ENCODE assay signal across 12 cellular contexts in the genomic region with DNA sequence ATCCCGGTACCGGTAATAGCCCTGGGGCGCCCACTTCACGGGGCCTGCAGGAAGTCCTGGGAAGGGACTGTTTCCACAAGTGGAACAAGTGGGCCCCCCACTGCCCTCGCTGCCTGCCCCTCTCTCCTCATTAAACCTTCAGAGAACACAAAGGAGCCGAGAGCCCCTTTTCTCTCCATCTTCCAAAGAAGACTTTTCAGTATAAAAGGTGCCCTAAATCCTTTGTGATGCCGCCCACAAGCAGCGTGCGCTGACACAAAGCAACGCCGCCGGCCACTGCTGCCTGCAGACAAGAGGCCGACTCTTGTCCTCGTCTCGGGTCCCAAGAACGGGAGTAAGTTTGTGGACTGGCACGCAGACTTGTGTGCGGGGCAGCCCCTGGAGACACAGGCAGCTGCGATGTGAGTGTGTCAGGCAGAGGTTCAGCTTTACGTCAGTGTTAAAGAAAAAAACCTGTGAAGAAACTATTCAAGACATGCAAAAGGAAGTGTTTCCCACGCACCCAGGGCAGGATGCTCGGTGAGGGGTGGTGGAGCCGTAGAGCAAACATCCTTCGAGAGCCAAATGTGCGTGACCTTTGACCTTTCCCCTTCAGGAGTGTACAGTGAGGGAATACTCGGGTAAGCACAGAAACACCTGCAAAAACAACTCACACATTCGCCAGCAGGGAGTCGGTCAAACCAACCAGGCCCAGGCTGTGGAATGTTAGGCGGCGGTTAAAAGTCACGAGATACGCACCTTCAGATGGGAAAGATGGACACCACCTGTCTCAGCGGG.
DNase-seq lines count a peak whose midpoint lies in the region; ATAC-seq and TF ChIP-seq lines count a peak whose summit lies in the region.
"Had no signal": no experiment of that assay in that cellular context is flagged by ENCODE, and none has a peak within 500 bp of the region (broad histone marks: within the 10 kb centered on the region; RNA-seq: fewer than 3 reads in every experiment).

No MANE protein-coding gene starts in this region.

- peaks cover 26% of the 10 kb centered on the region for H3K27me3 Mint-ChIP-seq in neural crest cell (ENCODE audit: low read depth)

- no peak for TF ChIP-seq CTCF in brain microvascular endothelial cell (IDR thresholded peaks at IDR 0.05; ENCODE audit: low read depth, low read length, missing control alignments)
- TF ChIP-seq CTCF in neural crest cell (conservative IDR thresholded peaks at IDR 0.05): no peak
- TF ChIP-seq CTCF in GM13977 (IDR thresholded peaks at IDR 0.05; ENCODE audit: extremely low read depth, insufficient read depth, missing control alignments): no peak

- H3K27ac ChIP-seq in KOPT-K1 (ENCODE audit: low read depth, low read length, poor library complexity, severe bottlenecking) (peak overlapping the region; percentile 42), brain microvascular endothelial cell (no peak overlapping the region), SJCRH30 (no peak overlapping the region)
- H3K27ac ChIP-seq: 22Rv1, upper lobe of left lung had no signal

- H3K4me3 ChIP-seq in brain microvascular endothelial cell (ENCODE audit: low read depth, low read length): no peak overlapping the region
- H3K4me3 ChIP-seq in SJCRH30: no peak overlapping the region
- H3K4me3 ChIP-seq: upper lobe of left lung had no signal

- in situ Hi-C loops in brain microvascular endothelial cell (cut with HindIII; ENCODE audit: low pct_ligation_motif_present, low sequenced_read_pairs) (no loop called here), GM13977 (cut with MboI; ENCODE audit: low pct_unique_long_range_greater_than_20kb, low sequenced_read_pairs, unreplicated experiment) (no loop called here)

- H3K27me3 ChIP-seq in brain microvascular endothelial cell (replicated peaks) (no peaks in the 10 kb centered on the region), SJCRH30 (no peaks in the 10 kb centered on the region)
- H3K27me3 ChIP-seq: upper lobe of left lung had no signal

- no peaks in the 10 kb centered on the region; the same call in 1 of the 2 replicates for H3K4me1 ChIP-seq in SJCRH30

- peak overlapping the region; percentile 92 for H3K27ac Mint-ChIP-seq in neural crest cell (ENCODE audit: unreplicated experiment)

- H3K9me3 Mint-ChIP-seq in neural crest cell: no peaks in the 10 kb centered on the region

- H3K9me3 ChIP-seq in KOPT-K1 (ENCODE audit: insufficient read depth, low read length, poor library complexity, severe bottlenecking): no peaks in the 10 kb centered on the region
- H3K9me3 ChIP-seq in SJCRH30 (replicated peaks): no peaks in the 10 kb centered on the region; the same call in 1 of the 2 replicates
- H3K9me3 ChIP-seq: upper lobe of left lung had no signal

- H3K4me1 Mint-ChIP-seq in neural crest cell: peaks cover 42% of the 10 kb centered on the region

- peaks cover 34% of the 10 kb centered on the region for H3K36me3 ChIP-seq in KOPT-K1 (ENCODE audit: insufficient read depth, low read length)
- H3K36me3 ChIP-seq in brain microvascular endothelial cell (replicated peaks): no peaks in the 10 kb centered on the region
- H3K36me3 ChIP-seq in SJCRH30: peaks cover 73% of the 10 kb centered on the region
- H3K36me3 ChIP-seq: upper lobe of left lung had no signal

- H3K36me3 Mint-ChIP-seq in neural crest cell (ENCODE audit: low read depth): no peaks in the 10 kb centered on the region

- DNase-seq in NCI-H1417 (lab: John Stamatoyannopoulos, UW) (peak in 2 of 3 experiments; percentile 16 to 45), NCI-H1417 treated with DMSO at 0.1 percent for 48 hours (lab: John Stamatoyannopoulos, UW) (no peak), brain microvascular endothelial cell (peak; percentile 59), neural crest cell (ENCODE audit: low read depth, low spot score) (peak; percentile 38), GM13977 (ENCODE audit: low spot score) (no peak), SJCRH30 (no peak)
- DNase-seq: NCI-H2029, upper lobe of left lung had no signal

- peak overlapping the region; percentile 79 for H3K4me3 Mint-ChIP-seq in neural crest cell

- ATAC-seq in HG02759 (IDR thresholded peaks at IDR 0.05; ENCODE audit: unreplicated experiment): no peak
- ATAC-seq: SK-N-SH treated with all-trans-retinoic acid at 6 μM for 48 hours had no signal

Comparison
In these comparisons a context has a peak if more than half of its experiments do, and no peak if none do; other contexts are left out.
1. DNase-seq: peak in NCI-H1417 (2 of 3), brain microvascular endothelial cell (single experiment) and neural crest cell (single experiment); none in NCI-H1417 treated with DMSO at 0.1 percent for 48 hours (single experiment), GM13977 (single experiment) and SJCRH30 (0 of 2).